Comparison of ENCODE assay signal across 9 cellular contexts in the genomic region with DNA sequence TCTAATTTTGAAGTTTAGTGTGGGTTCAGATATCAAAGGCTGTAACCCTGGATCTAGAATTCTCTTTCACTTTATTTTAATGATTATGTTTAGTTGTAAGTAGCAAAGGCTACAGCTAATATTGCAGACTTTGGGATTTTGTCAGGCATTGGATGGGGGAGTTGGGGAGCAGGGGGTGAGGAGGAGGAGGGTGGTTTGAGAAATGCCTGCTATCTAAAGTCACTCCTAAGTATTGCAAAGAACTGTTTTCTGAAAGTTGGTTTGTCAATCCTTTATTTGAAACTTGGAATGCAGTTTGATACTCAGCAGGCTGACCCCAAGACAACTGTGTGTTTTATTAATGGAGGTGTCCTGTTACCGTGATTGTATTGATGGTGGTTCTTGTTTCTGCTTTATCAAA. TPM values are rescaled to one million over a fixed set of nuclear protein-coding genes. Genes with fewer than 3 reads are reported as not detected.
DNase-seq lines count a peak whose midpoint lies in the region; ATAC-seq and TF ChIP-seq lines count a peak whose summit lies in the region.
"Had no signal": no experiment of that assay in that cellular context is flagged by ENCODE, and none has a peak within 500 bp of the region (broad histone marks: within the 10 kb centered on the region; RNA-seq: fewer than 3 reads in every experiment).

No MANE protein-coding gene starts in this region.

- peak overlapping the region; percentile 92 for H3K27ac Mint-ChIP-seq in activated T-helper 17 cell treated with anti-CD3 and anti-CD28 coated beads, Interleukin-2, amount 50 U/mL, for 72 hours
- H3K27ac Mint-ChIP-seq in immature natural killer cell: peak overlapping the region; percentile 12 to 97 (median 90)

- H3K27me3 ChIP-seq in subcutaneous abdominal adipose tissue (ENCODE audit: control insufficient read depth in 5 of 5, insufficient read depth in 4 of 5, low read length in 5 of 5) (no peaks in the 10 kb centered on the region), body of pancreas (no peaks in the 10 kb centered on the region)

- 6 to 32% methylated on average over 1 of the region's 1 CpG for WGBS in body of pancreas, 2 donors

- peaks cover 29% of the 10 kb centered on the region for H3K4me1 Mint-ChIP-seq in activated T-cell treated with anti-CD3 and anti-CD28 coated beads, Interleukin-2, amount 50 U/mL, for 4 hours (ENCODE audit: low read depth)
- peaks cover 21% of the 10 kb centered on the region for H3K4me1 Mint-ChIP-seq in activated T-helper 17 cell treated with anti-CD3 and anti-CD28 coated beads, Interleukin-2, amount 50 U/mL, for 72 hours
- peaks cover 41 to 43% of the 10 kb centered on the region in 2 donors for H3K4me1 Mint-ChIP-seq in immature natural killer cell

- TF ChIP-seq POLR2A in body of pancreas (IDR thresholded peaks at IDR 0.05): no peak

- H3K36me3 Mint-ChIP-seq in activated T-cell treated with anti-CD3 and anti-CD28 coated beads, Interleukin-2, amount 50 U/mL, for 4 hours (ENCODE audit: insufficient read depth): peaks cover 6% of the 10 kb centered on the region
- peaks cover 22% of the 10 kb centered on the region for H3K36me3 Mint-ChIP-seq in activated T-helper 17 cell treated with anti-CD3 and anti-CD28 coated beads, Interleukin-2, amount 50 U/mL, for 72 hours (ENCODE audit: low read depth)
- peaks cover 4 to 6% (median 6%) of the 10 kb centered on the region in 3 donors for H3K36me3 Mint-ChIP-seq in immature natural killer cell

- H3K9me3 ChIP-seq in subcutaneous abdominal adipose tissue (ENCODE audit: control insufficient read depth in 5 of 5, low read length in 5 of 5): no peaks in the 10 kb centered on the region
- H3K9me3 ChIP-seq in body of pancreas: no peaks in the 10 kb centered on the region

- H3K27ac ChIP-seq in subcutaneous abdominal adipose tissue (ENCODE audit: low read depth, low read length) (no peak overlapping the region), body of pancreas (peak overlapping the region in 2 of 4 donors; percentile 77 to 85)

- no peaks in the 10 kb centered on the region for H3K9me3 Mint-ChIP-seq in activated T-cell treated with anti-CD3 and anti-CD28 coated beads, Interleukin-2, amount 50 U/mL, for 4 hours
- no peaks in the 10 kb centered on the region for H3K9me3 Mint-ChIP-seq in activated T-helper 17 cell treated with anti-CD3 and anti-CD28 coated beads, Interleukin-2, amount 50 U/mL, for 72 hours
- H3K9me3 Mint-ChIP-seq in immature natural killer cell: no peaks in the 10 kb centered on the region

- no peak for ATAC-seq in activated T-cell treated with anti-CD3 and anti-CD28 coated beads, Interleukin-2, amount 50 U/mL, for 4 hours
- ATAC-seq in activated T-helper 17 cell treated with anti-CD3 and anti-CD28 coated beads, Interleukin-2, amount 50 U/mL, for 72 hours (replicated peaks): no peak
- ATAC-seq in body of pancreas: no peak
- no peak for ATAC-seq in HG03565 (IDR thresholded peaks at IDR 0.05; ENCODE audit: unreplicated experiment)
- no peak for ATAC-seq in GM21423 (IDR thresholded peaks at IDR 0.05; ENCODE audit: unreplicated experiment)

- H3K4me3 ChIP-seq in subcutaneous abdominal adipose tissue (ENCODE audit: low read depth in 1 of 5, low read length in 5 of 5): peak overlapping the region in 4 of 5 donors; percentile 80 to 94 (median 83)
- H3K4me3 ChIP-seq in body of pancreas: no peak overlapping the region

- H3K36me3 ChIP-seq in subcutaneous abdominal adipose tissue (ENCODE audit: control insufficient read depth in 5 of 5, insufficient read depth in 5 of 5, low read length in 5 of 5): peaks cover 0 to 6% (median 5%) of the 10 kb centered on the region in 5 donors
- H3K36me3 ChIP-seq in body of pancreas (replicated peaks in 1 of 2; ENCODE audit: insufficient read depth in 1 of 2, low read depth in 2 of 2): no peaks in the 10 kb centered on the region

- H3K4me1 ChIP-seq in subcutaneous abdominal adipose tissue (ENCODE audit: control insufficient read depth in 5 of 5, insufficient read depth in 5 of 5, low read length in 5 of 5): peaks cover 0 to 31% (median 26%) of the 10 kb centered on the region in 5 donors
- peaks cover 27% of the 10 kb centered on the region for H3K4me1 ChIP-seq in body of pancreas

- H3K9ac ChIP-seq in subcutaneous abdominal adipose tissue (ENCODE audit: low read length in 5 of 5): peak overlapping the region in 1 of 5 donors; percentile 18

- peak overlapping the region; percentile 95 for H3K4me3 Mint-ChIP-seq in activated T-cell treated with anti-CD3 and anti-CD28 coated beads, Interleukin-2, amount 50 U/mL, for 4 hours
- peak overlapping the region; percentile 96 for H3K4me3 Mint-ChIP-seq in activated T-helper 17 cell treated with anti-CD3 and anti-CD28 coated beads, Interleukin-2, amount 50 U/mL, for 72 hours
- peak overlapping the region; percentile 95 to 97 (median 97) for H3K4me3 Mint-ChIP-seq in immature natural killer cell

- no peak for TF ChIP-seq CTCF in body of pancreas (IDR thresholded peaks at IDR 0.05)

- no peak for DNase-seq in activated T-cell treated with anti-CD3 and anti-CD28 coated beads, Interleukin-2, amount 50 U/mL, for 4 hours
- no peak for DNase-seq in activated T-cell treated with anti-CD3 and anti-CD28 coated beads, Interleukin-2, amount 50 U/mL, for 48 hours
- DNase-seq in immature natural killer cell (no peak), body of pancreas (no peak)
- DNase-seq: NCI-H1105 had no signal

- no peaks in the 10 kb centered on the region for H3K27me3 Mint-ChIP-seq in activated T-cell treated with anti-CD3 and anti-CD28 coated beads, Interleukin-2, amount 50 U/mL, for 4 hours (ENCODE audit: low read depth)
- H3K27me3 Mint-ChIP-seq in activated T-helper 17 cell treated with anti-CD3 and anti-CD28 coated beads, Interleukin-2, amount 50 U/mL, for 72 hours: no peaks in the 10 kb centered on the region
- H3K27me3 Mint-ChIP-seq in immature natural killer cell (ENCODE audit: low read depth in 3 of 3): peaks cover 2 to 13% (median 8%) of the 10 kb centered on the region in 3 donors

- intact Hi-C loops in body of pancreas (cut with DNase I): no loop called here

RNA-seq across cellular contexts. Expression of a gene that starts 1.2 kb away (rescaled TPM):
- total RNA-seq in activated T-cell treated with anti-CD3 and anti-CD28 coated beads, Interleukin-2, amount 50 U/mL, for 4 hours: 10 to 100 TPM; 16.9 to 19.8 (median 18.3) TPM
- 10 to 100 TPM; 40.9 to 53.0 TPM for total RNA-seq in activated T-helper 17 cell treated with anti-CD3 and anti-CD28 coated beads, Interleukin-2, amount 50 U/mL, for 72 hours
- polyA plus RNA-seq in immature natural killer cell: 10 to 100 TPM; 34.3 to 71.2 (median 57.3) TPM
- total RNA-seq in body of pancreas: 10 to 100 TPM in 1 of 2 donors, 1 to 10 TPM in 1; 8.2 to 14.3 TPM

Comparison
In these comparisons a context has a peak if more than half of its experiments do, and no peak if none do; other contexts are left out.
1. H3K4me3 ChIP-seq: peak in subcutaneous abdominal adipose tissue (4 of 5); none in body of pancreas (0 of 2).
2. Peak in every context shown above with its lines, with median percentiles within 50 percentile points of each other: H3K4me3 Mint-ChIP-seq.